Comparison of ENCODE assay signal across 15 cellular contexts in the genomic region with DNA sequence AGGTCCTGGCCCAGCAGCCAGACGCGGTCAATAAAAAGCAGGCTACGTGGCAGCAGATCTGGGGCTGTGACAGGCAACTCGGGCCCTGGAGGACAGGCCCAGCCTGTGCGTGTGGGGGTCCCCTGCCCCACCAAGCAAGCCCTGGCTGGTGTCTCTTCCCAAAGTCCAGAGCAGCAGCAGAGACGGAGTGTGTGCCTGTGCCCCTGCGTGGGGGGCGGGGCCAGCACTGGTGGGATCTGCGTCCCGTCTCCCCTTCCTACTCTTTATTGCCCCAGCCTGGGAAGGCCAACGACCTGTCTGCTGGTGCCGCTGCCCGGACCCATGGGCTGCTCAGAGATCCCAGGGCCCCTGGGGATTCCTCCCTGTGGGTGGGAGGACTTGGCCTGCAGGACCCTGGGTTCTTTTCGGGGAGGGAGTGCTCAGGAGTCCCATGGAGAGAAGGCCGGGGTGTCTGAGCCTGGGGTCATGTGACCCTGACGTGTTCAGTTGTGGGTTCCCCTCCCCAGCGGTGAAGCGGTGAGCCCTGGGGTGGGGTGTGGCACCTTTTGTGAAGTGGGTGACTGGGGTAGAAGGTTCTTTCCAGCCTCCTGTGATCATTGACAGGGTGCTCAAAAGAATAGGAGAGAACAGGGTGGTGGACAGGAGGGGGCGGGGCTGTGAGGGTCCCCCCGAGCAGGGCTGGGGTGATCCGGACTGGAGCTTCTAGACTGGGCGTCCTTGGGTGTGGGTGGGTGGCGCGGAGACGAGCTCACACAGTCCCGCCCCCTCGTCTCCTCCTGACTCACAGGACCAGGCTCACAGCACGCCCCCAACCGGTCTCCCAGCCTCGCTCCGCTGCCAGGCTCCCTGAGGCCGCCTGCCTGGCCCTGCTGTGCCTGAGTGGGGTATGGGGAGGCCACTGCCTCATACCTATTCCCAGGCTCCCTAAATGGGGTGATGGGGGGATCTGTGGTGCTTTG. TPM values are rescaled to one million over a fixed set of nuclear protein-coding genes. Genes with fewer than 3 reads are reported as not detected.
DNase-seq lines count a peak whose midpoint lies in the region; ATAC-seq, FAIRE-seq and TF ChIP-seq lines count a peak whose summit lies in the region.
"Had no signal": no experiment of that assay in that cellular context is flagged by ENCODE, and none has a peak within 500 bp of the region (broad histone marks: within the 10 kb centered on the region; RNA-seq: fewer than 3 reads in every experiment).

No MANE protein-coding gene starts in this region.

- H3K36me3 ChIP-seq in mammary epithelial cell (ENCODE audit: insufficient read depth, low read length) (no peaks in the 10 kb centered on the region), HepG2 (replicated peaks in 1 of 2; ENCODE audit: control insufficient read depth in 1 of 2, insufficient read depth in 2 of 2, low read length in 2 of 2) (no peaks in the 10 kb centered on the region), upper lobe of left lung (no peaks in the 10 kb centered on the region)
- H3K36me3 ChIP-seq: breast epithelium, thoracic aorta had no signal

- TF ChIP-seq CTCF in MCF 10A (IDR thresholded peaks at IDR 0.05; ENCODE audit: unreplicated experiment) = no peak
- no peak for TF ChIP-seq CTCF in mammary epithelial cell (conservative IDR thresholded peaks at IDR 0.05 in 1 of 2, IDR thresholded peaks at IDR 0.05 in 1 of 2; ENCODE audit: extremely low read depth in 1 of 2, insufficient read depth in 1 of 2, low read depth in 1 of 2, low read length in 2 of 2)
- TF ChIP-seq CTCF in HepG2 (CRISPR knock-in tag; IDR thresholded peaks at IDR 0.05) = no peak
- TF ChIP-seq CTCF in upper lobe of left lung (IDR thresholded peaks at IDR 0.05) = no peak

- H3K9ac ChIP-seq in mammary epithelial cell (ENCODE audit: insufficient read depth, low read length) (no peak overlapping the region), HepG2 (ENCODE audit: insufficient read depth, low read depth, low read length) (no peak overlapping the region)

- CTCF ChIA-PET in MCF 10A (lab: Yijun Ruan, JAX) = interaction anchor here (0.6 to 1.4 kb wide), 2 partner anchors 24 to 456 kb away, joined by 3 to 5 read pairs; no protein-coding TSS in a partner anchor
- CTCF ChIA-PET in mammary epithelial cell (lab: Charles Lee; ENCODE audit: low non-redundant PET) = no interaction called here
- CTCF ChIA-PET in HepG2 (lab: Yijun Ruan, JAX; ENCODE audit: low intra/inter-chr PET ratio, low total read pairs) = no interaction called here

- H4K20me1 ChIP-seq in mammary epithelial cell (ENCODE audit: insufficient read depth, low read length) (no peaks in the 10 kb centered on the region), HepG2 (ENCODE audit: insufficient read depth, low read length) (no peaks in the 10 kb centered on the region)

- H3K27ac ChIP-seq in mammary epithelial cell (ENCODE audit: insufficient read depth, low read depth, low read length) (no peak overlapping the region), HepG2 (ENCODE audit: extremely low read length, insufficient read depth, low read length) (no peak overlapping the region), upper lobe of left lung (no peak overlapping the region)
- H3K27ac ChIP-seq: breast epithelium, thoracic aorta had no signal

- no peaks in the 10 kb centered on the region for H3K9me3 ChIP-seq in mammary epithelial cell (replicated peaks; ENCODE audit: insufficient read depth, low read length)
- no peaks in the 10 kb centered on the region for H3K9me3 ChIP-seq in HepG2 (ENCODE audit: low read length)
- no peaks in the 10 kb centered on the region for H3K9me3 ChIP-seq in upper lobe of left lung
- H3K9me3 ChIP-seq: breast epithelium, thoracic aorta had no signal

- H3K36me3 Mint-ChIP-seq in MCF 10A (ENCODE audit: insufficient read depth, unreplicated experiment) = no peaks in the 10 kb centered on the region
- no peaks in the 10 kb centered on the region for H3K36me3 Mint-ChIP-seq in central memory CD8-positive, alpha-beta T cell (ENCODE audit: insufficient read depth)

- intact Hi-C loops in MCF 10A (cut with micrococcal nuclease) (no loop called here), mammary epithelial cell (cut with micrococcal nuclease) (no loop called here), HepG2 (cut with micrococcal nuclease; ENCODE audit: unreplicated experiment) (no loop called here)

- TF ChIP-seq POLR2A in HepG2 (IDR thresholded peaks at IDR 0.05; ENCODE audit: insufficient read depth in 1 of 2, low read depth in 2 of 2, low read length in 2 of 2) = no peak
- no peak for TF ChIP-seq POLR2A in upper lobe of left lung (IDR thresholded peaks at IDR 0.05)
- TF ChIP-seq POLR2A in GM12891 (IDR thresholded peaks at IDR 0.05; ENCODE audit: low read depth, low read length) = no peak

- H3K27me3 ChIP-seq in mammary epithelial cell (ENCODE audit: insufficient read depth, low read length) = no peaks in the 10 kb centered on the region
- H3K27me3 ChIP-seq in HepG2 (ENCODE audit: control insufficient read depth in 1 of 2, insufficient read depth in 2 of 2, low read length in 2 of 2) = peaks cover 5 to 14% of the 10 kb centered on the region in 2 experiments; a peak in 3 of 5 replicates
- H3K27me3 ChIP-seq in upper lobe of left lung = no peaks in the 10 kb centered on the region

- in situ Hi-C loops in mammary epithelial cell (cut with MboI; ENCODE audit: low sequenced_read_pairs in 2 of 2) = no loop called here
- in situ Hi-C loops in HepG2 (cut with HindIII; ENCODE audit: extremely low pct_ligation_motif_present, low pct_unique_long_range_greater_than_20kb) = no loop called here

- ATAC-seq in central memory CD8-positive, alpha-beta T cell (replicated peaks; ENCODE audit: extremely low read depth, poor library complexity, severe bottlenecking) = peak; percentile 17
- ATAC-seq in HepG2 = peak; percentile 37
- peak in 1 of 2 donors; percentile 0 for ATAC-seq in upper lobe of left lung (ENCODE audit: low FRiP score in 2 of 2)
- ATAC-seq in HG02678 (IDR thresholded peaks at IDR 0.05; ENCODE audit: unreplicated experiment) = no peak

- TF ChIP-seq EP300 in HepG2 (IDR thresholded peaks at IDR 0.05; ENCODE audit: low read depth in 2 of 2, low read length in 2 of 2) (no peak), HepG2 (CRISPR knock-in tag; IDR thresholded peaks at IDR 0.05; ENCODE audit: borderline replicate concordance) (no peak), upper lobe of left lung (IDR thresholded peaks at IDR 0.05) (no peak)

- no peaks in the 10 kb centered on the region for H3K4me1 Mint-ChIP-seq in MCF 10A (ENCODE audit: insufficient read depth, unreplicated experiment)
- H3K4me1 Mint-ChIP-seq in central memory CD8-positive, alpha-beta T cell = no peaks in the 10 kb centered on the region
- H3K4me1 Mint-ChIP-seq: activated B cell treated with CpG ODN at 0.5 μM for 24 hours had no signal

- BruUV-seq in MCF 10A (replicated peaks; lab: Mats Ljungman, UMichigan) (no TSS peak), mammary epithelial cell (replicated peaks; lab: Mats Ljungman, UMichigan) (no TSS peak), HepG2 (replicated peaks; lab: Mats Ljungman, UMichigan) (no TSS peak)

- FAIRE-seq in HepG2 (lab: Jason Lieb, UNC) (no peak), GM12891 (lab: Jason Lieb, UNC) (no peak)

- H3K4me1 ChIP-seq in mammary epithelial cell (ENCODE audit: insufficient read depth, low read length) = no peaks in the 10 kb centered on the region
- no peaks in the 10 kb centered on the region for H3K4me1 ChIP-seq in HepG2 (ENCODE audit: insufficient read depth, low read length)
- peaks cover 4 to 39% (median 13%) of the 10 kb centered on the region in 4 donors for H3K4me1 ChIP-seq in upper lobe of left lung
- H3K4me1 ChIP-seq: breast epithelium had no signal

- WGBS in mammary epithelial cell (ENCODE audit: low coverage, missing lambda C conversion rate) = 53% methylated on average over 17 of the region's 32 CpGs
- WGBS in HepG2 (ENCODE audit: low lambda C conversion rate) = 19% methylated on average over 12 of the region's 32 CpGs
- 72 to 100% methylated on average over 1 to 32 of the region's 32 CpGs for WGBS in upper lobe of left lung, 2 donors

- H3K27ac Mint-ChIP-seq in MCF 10A (ENCODE audit: low read depth, unreplicated experiment) = no peak overlapping the region
- no peak overlapping the region for H3K27ac Mint-ChIP-seq in central memory CD8-positive, alpha-beta T cell (ENCODE audit: low read depth)
- H3K27ac Mint-ChIP-seq: activated B cell treated with CpG ODN at 0.5 μM for 24 hours had no signal

- no peak for TF ChIP-seq RAD21 in HepG2 (CRISPR knock-in tag; IDR thresholded peaks at IDR 0.05)

- no peak overlapping the region for H2AFZ ChIP-seq in mammary epithelial cell (ENCODE audit: low read depth, low read length)
- H2AFZ ChIP-seq in HepG2 (ENCODE audit: low read length) = no peak overlapping the region

- H3K4me2 ChIP-seq in mammary epithelial cell (ENCODE audit: insufficient read depth, low read depth, low read length) (no peak overlapping the region), HepG2 (ENCODE audit: low read depth, low read length) (no peak overlapping the region)

- POLR2A ChIA-PET in MCF 10A (lab: Yijun Ruan, JAX) = no interaction called here
- POLR2A ChIA-PET in HepG2 (lab: Yijun Ruan, JAX) = no interaction called here

- H3K27me3 Mint-ChIP-seq in MCF 10A (ENCODE audit: insufficient read depth, unreplicated experiment) = no peaks in the 10 kb centered on the region
- H3K27me3 Mint-ChIP-seq in central memory CD8-positive, alpha-beta T cell = peaks cover 7% of the 10 kb centered on the region

- no peak overlapping the region for H3K4me3 Mint-ChIP-seq in MCF 10A (ENCODE audit: unreplicated experiment)
- H3K4me3 Mint-ChIP-seq in central memory CD8-positive, alpha-beta T cell = no peak overlapping the region
- H3K4me3 Mint-ChIP-seq: activated B cell treated with CpG ODN at 0.5 μM for 24 hours had no signal

- H3K4me3 ChIP-seq in mammary epithelial cell (replicated peaks in 1 of 3; ENCODE audit: insufficient read depth in 1 of 3, low read depth in 2 of 3, low read length in 3 of 3) (no peak overlapping the region), HepG2 (replicated peaks in 1 of 3; ENCODE audit: insufficient read depth in 1 of 3, low read depth in 2 of 3, low read length in 3 of 3) (no peak overlapping the region), upper lobe of left lung (no peak overlapping the region)
- H3K4me3 ChIP-seq: breast epithelium, thoracic aorta had no signal

- H3K79me2 ChIP-seq in mammary epithelial cell (ENCODE audit: insufficient read depth, low read length) = no peaks in the 10 kb centered on the region
- no peaks in the 10 kb centered on the region for H3K79me2 ChIP-seq in HepG2 (ENCODE audit: insufficient read depth, low read length)

- no peaks in the 10 kb centered on the region for H3K9me3 Mint-ChIP-seq in MCF 10A (ENCODE audit: unreplicated experiment)
- no peaks in the 10 kb centered on the region for H3K9me3 Mint-ChIP-seq in central memory CD8-positive, alpha-beta T cell
- H3K9me3 Mint-ChIP-seq: activated B cell treated with CpG ODN at 0.5 μM for 24 hours had no signal

- DNase-seq in MCF 10A (ENCODE audit: unreplicated experiment) (peak; percentile 44), mammary epithelial cell (no peak), HepG2 (ENCODE audit: low spot score) (no peak), upper lobe of left lung (peak; percentile 61 to 77), cerebellar nuclear complex (lab: John Stamatoyannopoulos, UW) (no peak), GM12891 (ENCODE audit: insufficient read length, low spot score) (no peak)
- no peak for DNase-seq in central memory CD8-positive, alpha-beta T cell (ENCODE audit: low spot score in 2 of 2)
- DNase-seq: activated B cell treated with CpG ODN at 0.5 μM for 24 hours, DND-41, MM.1S, NCI-H446 treated with DMSO at 0.1 percent for 48 hours had no signal

- dilution Hi-C loops in mammary epithelial cell (cut with HindIII; ENCODE audit: low sequenced_read_pairs) = no loop called here

RNA-seq across cellular contexts. Expression of a gene that starts 22.4 kb away (rescaled TPM):
- 0.05 and 0.12 TPM in 2 replicates for total RNA-seq in MCF 10A (2022)
- under 1 TPM in 1 of 2 donors, not detected in 1; 0.09 TPM for total RNA-seq in mammary epithelial cell
- polyA plus RNA-seq in mammary epithelial cell = not detected
- not detected for polyA minus RNA-seq in mammary epithelial cell
- not detected in 2 replicates for total RNA-seq in HepG2 (2016; rRNA removed; fragmentation: Illumina TruSeq; extraction: Trizol)
- total RNA-seq in HepG2 (2016; cell fraction: cytosol; rRNA removed; fragmentation: Illumina TruSeq; extraction: Trizol; ENCODE audit: low read depth) = not detected in 2 replicates
- total RNA-seq in HepG2 (2016; cell fraction: insoluble cytoplasmic fraction; rRNA removed; fragmentation: Illumina TruSeq; extraction: Trizol) = not detected in 2 replicates
- not detected in 2 replicates for total RNA-seq in HepG2 (2016; cell fraction: membrane; rRNA removed; fragmentation: Illumina TruSeq; extraction: Trizol)
- total RNA-seq in HepG2 (2016; cell fraction: nucleus; rRNA removed; fragmentation: Illumina TruSeq; extraction: Trizol) = not detected in 2 replicates
- not detected in 2 replicates for polyA plus RNA-seq in HepG2 (2011; rRNA removed)
- not detected in 2 replicates for polyA plus RNA-seq in HepG2 (2011; cell fraction: cytosol; rRNA removed)
- polyA plus RNA-seq in HepG2 (2011; cell fraction: nucleus; rRNA removed) = not detected in 2 replicates
- not detected in 2 replicates for polyA plus RNA-seq in HepG2 (2012)
- polyA plus RNA-seq in HepG2 (2016; cell fraction: cytosol; fragmentation: Illumina TruSeq; extraction: Trizol; ENCODE audit: low read depth) = not detected in 2 replicates
- not detected in 2 replicates for polyA plus RNA-seq in HepG2 (2016; cell fraction: insoluble cytoplasmic fraction; fragmentation: Illumina TruSeq; extraction: Trizol; ENCODE audit: low read depth)
- not detected in 2 replicates for polyA plus RNA-seq in HepG2 (2016; cell fraction: membrane; fragmentation: Illumina TruSeq; extraction: Trizol; ENCODE audit: low read depth)
- polyA plus RNA-seq in HepG2 (2016; cell fraction: nucleus; fragmentation: Illumina TruSeq; extraction: Trizol; ENCODE audit: insufficient read depth, low read depth) = not detected in 2 replicates
- polyA minus RNA-seq in HepG2 (2011; rRNA and poly(A)+ RNA removed; ENCODE audit: low replicate concordance) = 0.37 TPM in 1 of 2 replicates, not detected in the other
- polyA minus RNA-seq in HepG2 (2011; cell fraction: cytosol; rRNA and poly(A)+ RNA removed) = not detected in 2 replicates
- polyA minus RNA-seq in HepG2 (2011; cell fraction: nucleus; rRNA and poly(A)+ RNA removed) = not detected in 2 replicates
- 10 to 100 TPM in 3 of 6 donors, 1 to 10 TPM in 2, not detected in 1; 5.2 to 14.7 (median 12.5) TPM for total RNA-seq in upper lobe of left lung
- polyA plus RNA-seq in GM12891 (2012; ENCODE audit: low read depth, missing spikeins) = not detected
- total RNA-seq: activated B cell treated with CpG ODN at 0.5 μM for 24 hours had no signal
- polyA plus RNA-seq: AG04450 had no signal

RNA-seq across cellular contexts. Expression of a gene that starts 30.5 kb away (rescaled TPM):
- total RNA-seq in MCF 10A (2022) (0.26 and 0.39 TPM in 2 replicates), mammary epithelial cell (under 1 TPM; 0.19 to 0.67 TPM), HepG2 (2016; rRNA removed; fragmentation: Illumina TruSeq; extraction: Trizol) (not detected in 2 replicates), upper lobe of left lung (1 to 10 TPM; 1.8 to 7.3 (median 3.5) TPM)
- polyA plus RNA-seq in mammary epithelial cell (0.02 TPM), HepG2 (2011; rRNA removed) (not detected in 2 replicates)
- not detected for polyA minus RNA-seq in mammary epithelial cell
- not detected in 2 replicates for total RNA-seq in HepG2 (2016; cell fraction: cytosol; rRNA removed; fragmentation: Illumina TruSeq; extraction: Trizol; ENCODE audit: low read depth)
- not detected in 2 replicates for total RNA-seq in HepG2 (2016; cell fraction: insoluble cytoplasmic fraction; rRNA removed; fragmentation: Illumina TruSeq; extraction: Trizol)
- not detected in 2 replicates for total RNA-seq in HepG2 (2016; cell fraction: membrane; rRNA removed; fragmentation: Illumina TruSeq; extraction: Trizol)
- not detected in 2 replicates for total RNA-seq in HepG2 (2016; cell fraction: nucleus; rRNA removed; fragmentation: Illumina TruSeq; extraction: Trizol)
- not detected in 2 replicates for polyA plus RNA-seq in HepG2 (2011; cell fraction: cytosol; rRNA removed)
- polyA plus RNA-seq in HepG2 (2011; cell fraction: nucleus; rRNA removed) = not detected in 2 replicates
- not detected in 2 replicates for polyA plus RNA-seq in HepG2 (2012)
- polyA plus RNA-seq in HepG2 (2016; cell fraction: cytosol; fragmentation: Illumina TruSeq; extraction: Trizol; ENCODE audit: low read depth) = not detected in 2 replicates
- polyA plus RNA-seq in HepG2 (2016; cell fraction: insoluble cytoplasmic fraction; fragmentation: Illumina TruSeq; extraction: Trizol; ENCODE audit: low read depth) = not detected in 2 replicates
- not detected in 2 replicates for polyA plus RNA-seq in HepG2 (2016; cell fraction: membrane; fragmentation: Illumina TruSeq; extraction: Trizol; ENCODE audit: low read depth)
- not detected in 2 replicates for polyA plus RNA-seq in HepG2 (2016; cell fraction: nucleus; fragmentation: Illumina TruSeq; extraction: Trizol; ENCODE audit: insufficient read depth, low read depth)
- 0.02 and 12.4 TPM in 2 replicates for polyA minus RNA-seq in HepG2 (2011; rRNA and poly(A)+ RNA removed; ENCODE audit: low replicate concordance)
- 0.18 and 0.30 TPM in 2 replicates for polyA minus RNA-seq in HepG2 (2011; cell fraction: cytosol; rRNA and poly(A)+ RNA removed)
- polyA minus RNA-seq in HepG2 (2011; cell fraction: nucleus; rRNA and poly(A)+ RNA removed) = 0.13 TPM in 1 of 2 replicates, not detected in the other
- polyA plus RNA-seq in GM12891 (2012; ENCODE audit: low read depth, missing spikeins) = 0.03 TPM
- total RNA-seq: activated B cell treated with CpG ODN at 0.5 μM for 24 hours had no signal
- polyA plus RNA-seq: AG04450 had no signal

Comparison
In these comparisons a context has a peak if more than half of its experiments do, and no peak if none do; other contexts are left out.
1. DNase-seq: peak in MCF 10A (single experiment) and upper lobe of left lung (2 of 2); none in mammary epithelial cell (single experiment), central memory CD8-positive, alpha-beta T cell (0 of 2), HepG2 (single experiment), cerebellar nuclear complex (0 of 2) and GM12891 (single experiment).